2 cellular contexts compared by ENCODE assay signal in genomic region chr7:47452295-47452694, GRCh38.
TF ChIP-seq lines count a peak whose summit lies in the region.

No MANE protein-coding gene starts in this region.

TF ChIP-seq in liver, 16 proteins besides CTCF, POLR2A, EP300 and RAD21 (continued from another document):
- TF ChIP-seq ZBTB33 (IDR thresholded peaks at IDR 0.05) (no peak), REST (IDR thresholded peaks at IDR 0.05) (no peak), TAF1 (conservative IDR thresholded peaks at IDR 0.05) (no peak), HNF4G (IDR thresholded peaks at IDR 0.05) (no peak), FOXA2 (IDR thresholded peaks at IDR 0.05) (no peak), NR2F2 (IDR thresholded peaks at IDR 0.05) (no peak), SP1 (IDR thresholded peaks at IDR 0.05) (no peak), YY1 (IDR thresholded peaks at IDR 0.05) (no peak)

TF ChIP-seq in HepG2, 621 proteins besides CTCF, POLR2A, EP300 and RAD21 (continued from another document):
- no peak for TF ChIP-seq ZNF687 (CRISPR knock-in tag; IDR thresholded peaks at IDR 0.05)
- TF ChIP-seq NCOA2 (CRISPR knock-in tag; IDR thresholded peaks at IDR 0.05) = no peak
- no peak for TF ChIP-seq KLF13 (CRISPR knock-in tag; IDR thresholded peaks at IDR 0.05)
- no peak for TF ChIP-seq EEA1 (CRISPR knock-in tag; IDR thresholded peaks at IDR 0.05; ENCODE audit: borderline replicate concordance)
- TF ChIP-seq FOXA1 (IDR thresholded peaks at IDR 0.05) = no peak
- no peak for TF ChIP-seq FOXA1 (CRISPR knock-in tag; IDR thresholded peaks at IDR 0.05)
- TF ChIP-seq JUNB (CRISPR knock-in tag; IDR thresholded peaks at IDR 0.05; ENCODE audit: borderline replicate concordance) = no peak
